In genomic region chr18:75156831-75157230, GRCh38 we compare ENCODE assay signal across 33 cellular contexts.
"Had no signal": no experiment of that assay in that cellular context is flagged by ENCODE, and none has a peak within 500 bp of the region (broad histone marks: within the 10 kb centered on the region; RNA-seq: fewer than 3 reads in every experiment).

No MANE protein-coding gene starts in this region.

- H3K36me3 Mint-ChIP-seq: activated CD8-positive, alpha-beta memory T cell treated with anti-CD3 and anti-CD28 coated beads, Interleukin-2, amount 10 ng/mL, durations not matched to agents 7 days and 5 days; activated naive CD4-positive, alpha-beta T cell treated with anti-CD3 and anti-CD28 coated beads, Interleukin-2, amount 10 ng/mL, durations not matched to agents 7 days and 5 days; activated naive CD8-positive, alpha-beta T cell treated with anti-CD3 and anti-CD28 coated beads, Interleukin-2, amount 10 ng/mL, durations not matched to agents 7 days and 5 days had no signal

- H3K27me3 ChIP-seq: adrenal gland, body of pancreas, breast epithelium had no signal

- H3K36me3 ChIP-seq: adrenal gland, brain microvascular endothelial cell, breast epithelium had no signal

- ATAC-seq: activated CD8-positive, alpha-beta memory T cell treated with anti-CD3 and anti-CD28 coated beads, Interleukin-2, amount 10 ng/mL, durations not matched to agents 7 days and 5 days; body of pancreas had no signal

- H3K4me1 ChIP-seq: breast epithelium had no signal

- H3K9me3 ChIP-seq: adrenal gland, body of pancreas had no signal

- H3K4me3 ChIP-seq: adrenal gland, body of pancreas, breast epithelium had no signal

- H3K27ac ChIP-seq: adrenal gland, body of pancreas, brain microvascular endothelial cell, breast epithelium, VCaP had no signal

- H3K27ac Mint-ChIP-seq: activated B cell treated with CpG ODN at 0.5 μM for 24 hours; activated CD4-positive, alpha-beta memory T cell treated with anti-CD3 and anti-CD28 coated beads, Interleukin-2, amount 10 ng/mL, durations not matched to agents 7 days and 5 days; activated CD4-positive, alpha-beta T cell treated with anti-CD3 and anti-CD28 coated beads, Interleukin-2, amount 10 ng/mL, durations not matched to agents 24 days and 14 days; activated CD8-positive, alpha-beta memory T cell treated with anti-CD3 and anti-CD28 coated beads, Interleukin-2, amount 10 ng/mL, durations not matched to agents 7 days and 5 days; activated naive CD4-positive, alpha-beta T cell treated with anti-CD3 and anti-CD28 coated beads, Interleukin-2, amount 10 ng/mL, durations not matched to agents 7 days and 5 days; activated naive CD4-positive, alpha-beta T cell treated with anti-CD3 and anti-CD28 coated beads, Interleukin-2, amount 50 U/mL, for 24 hours; activated naive CD8-positive, alpha-beta T cell; activated naive CD8-positive, alpha-beta T cell treated with anti-CD3 and anti-CD28 coated beads, Interleukin-2, amount 10 ng/mL, durations not matched to agents 7 days and 5 days; activated T-cell treated with anti-CD3 and anti-CD28 coated beads, Interleukin-2, amount 50 U/mL, for 24 hours; activated T-helper 2 cell treated with anti-CD3 and anti-CD28 coated beads, Interferon-gamma antibody, Interleukin-2, Interleukin-4, amounts not matched to agents 10 μg/mL and 5 μg/mL and 100 μg/mL, durations not matched to agents 14 hours and 24 hours and 36 hours; T-helper 1 cell treated with Interleukin-12 subunit alpha and Interleukin-12 subunit beta and Interleukin-4 antibody, amounts not matched to agents 30 μg/mL and 1 μg/mL, for 36 hours; T-helper 2 cell treated with Interferon-gamma antibody and Interleukin-4, amounts not matched to agents 5 μg/mL and 100 μg/mL, for 36 hours had no signal

- H3K4me3 Mint-ChIP-seq: activated B cell treated with CpG ODN at 0.5 μM for 24 hours; activated CD4-positive, alpha-beta memory T cell treated with anti-CD3 and anti-CD28 coated beads, Interleukin-2, amount 10 ng/mL, durations not matched to agents 7 days and 5 days; activated CD4-positive, alpha-beta T cell treated with anti-CD3 and anti-CD28 coated beads, Interleukin-2, amount 10 ng/mL, durations not matched to agents 24 days and 14 days; activated CD8-positive, alpha-beta memory T cell treated with anti-CD3 and anti-CD28 coated beads, Interleukin-2, amount 10 ng/mL, durations not matched to agents 7 days and 5 days; activated naive CD4-positive, alpha-beta T cell treated with anti-CD3 and anti-CD28 coated beads, Interleukin-2, amount 10 ng/mL, durations not matched to agents 7 days and 5 days; activated naive CD4-positive, alpha-beta T cell treated with anti-CD3 and anti-CD28 coated beads, Interleukin-2, amount 50 U/mL, for 24 hours; activated naive CD8-positive, alpha-beta T cell; activated naive CD8-positive, alpha-beta T cell treated with anti-CD3 and anti-CD28 coated beads, Interleukin-2, amount 10 ng/mL, durations not matched to agents 7 days and 5 days; activated T-cell treated with anti-CD3 and anti-CD28 coated beads, Interleukin-2, amount 50 U/mL, for 24 hours; T-helper 1 cell treated with Interleukin-12 subunit alpha and Interleukin-12 subunit beta and Interleukin-4 antibody, amounts not matched to agents 30 μg/mL and 1 μg/mL, for 36 hours; T-helper 2 cell treated with Interferon-gamma antibody and Interleukin-4, amounts not matched to agents 5 μg/mL and 100 μg/mL, for 36 hours had no signal

- DNase-seq: activated B cell treated with CpG ODN at 0.5 μM for 24 hours; activated CD4-positive, alpha-beta memory T cell treated with anti-CD3 and anti-CD28 coated beads, Interleukin-2, amount 10 ng/mL, durations not matched to agents 7 days and 5 days; activated CD4-positive, alpha-beta T cell treated with anti-CD3 and anti-CD28 coated beads for 4 hours; activated CD4-positive, alpha-beta T cell treated with anti-CD3 and anti-CD28 coated beads, Interleukin-2, amount 10 ng/mL, durations not matched to agents 24 days and 14 days; activated CD4-positive, alpha-beta T cell treated with anti-CD3 and anti-CD28 coated beads, Interleukin-2, amount 50 U/mL, for 48 hours; activated CD4-positive, CD25-positive, alpha-beta regulatory T cell treated with anti-CD3 and anti-CD28 coated beads, Interleukin-2, amount 50 U/mL, for 72 hours; activated CD8-positive, alpha-beta memory T cell treated with anti-CD3 and anti-CD28 coated beads for 24 hours; activated CD8-positive, alpha-beta memory T cell treated with anti-CD3 and anti-CD28 coated beads, Interleukin-2, amount 10 ng/mL, durations not matched to agents 7 days and 5 days; activated CD8-positive, alpha-beta memory T cell treated with anti-CD3 and anti-CD28 coated beads, Interleukin-2, amount 50 U/mL, for 48 hours; activated effector memory CD4-positive, alpha-beta T cell treated with Interleukin-2 at 50 U/mL for 16 hours; activated gamma-delta T cell; activated naive CD4-positive, alpha-beta T cell treated with anti-CD3 and anti-CD28 coated beads, Interleukin-2, amount 10 ng/mL, durations not matched to agents 7 days and 5 days; activated naive CD4-positive, alpha-beta T cell treated with Interleukin-2 at 50 U/mL for 16 hours; activated naive CD8-positive, alpha-beta T cell treated with anti-CD3 and anti-CD28 coated beads, Interleukin-2, amount 10 ng/mL, durations not matched to agents 7 days and 5 days; activated T-cell treated with anti-CD3 and anti-CD28 coated beads, Interleukin-2, amount 50 U/mL, for 24 hours; activated T-cell treated with anti-CD3 and anti-CD28 coated beads, Interleukin-2, amount 50 U/mL, for 48 hours; amniotic stem cell; aorta; body of pancreas; brain microvascular endothelial cell; central memory CD4-positive, alpha-beta T cell; SW 1271; T-helper 1 cell; T-helper 2 cell; T-helper 9 cell had no signal

- H3K27me3 Mint-ChIP-seq: activated CD4-positive, alpha-beta memory T cell treated with anti-CD3 and anti-CD28 coated beads, Interleukin-2, amount 10 ng/mL, durations not matched to agents 7 days and 5 days; activated T-cell treated with anti-CD3 and anti-CD28 coated beads, Interleukin-2, amount 50 U/mL, for 24 hours had no signal

- H3K9me3 Mint-ChIP-seq: activated CD4-positive, alpha-beta memory T cell treated with anti-CD3 and anti-CD28 coated beads, Interleukin-2, amount 10 ng/mL, durations not matched to agents 7 days and 5 days; activated CD4-positive, alpha-beta T cell treated with anti-CD3 and anti-CD28 coated beads, Interleukin-2, amount 10 ng/mL, durations not matched to agents 24 days and 14 days; activated naive CD4-positive, alpha-beta T cell treated with anti-CD3 and anti-CD28 coated beads, Interleukin-2, amount 10 ng/mL, durations not matched to agents 7 days and 5 days; activated T-helper 2 cell treated with anti-CD3 and anti-CD28 coated beads, Interferon-gamma antibody, Interleukin-2, Interleukin-4, amounts not matched to agents 10 μg/mL and 5 μg/mL and 100 μg/mL, durations not matched to agents 14 hours and 24 hours and 36 hours; T-helper 2 cell treated with Interferon-gamma antibody and Interleukin-4, amounts not matched to agents 5 μg/mL and 100 μg/mL, for 36 hours had no signal
